In genomic region chr1:225533238-225533637, GRCh38 we compare ENCODE assay signal across 25 cellular contexts.
DNase-seq lines count a peak whose midpoint lies in the region; ATAC-seq, FAIRE-seq and TF ChIP-seq lines count a peak whose summit lies in the region.
"Had no signal": no experiment of that assay in that cellular context is flagged by ENCODE, and none has a peak within 500 bp of the region (broad histone marks: within the 10 kb centered on the region; RNA-seq: fewer than 3 reads in every experiment).

No MANE protein-coding gene starts in this region.

- intact Hi-C loops in Panc1 (cut with micrococcal nuclease; ENCODE audit: unreplicated experiment), result no loop called here
- intact Hi-C loops in sigmoid colon (cut with DNase I), result no loop called here

- no peak overlapping the region for H2AFZ ChIP-seq in hepatocyte

- BruUV-seq in Panc1 (replicated peaks; lab: Mats Ljungman, UMichigan), result no TSS peak

- in situ Hi-C loops in Panc1 (cut with HindIII; ENCODE audit: low pct_unique_long_range_greater_than_20kb, low sequenced_read_pairs), result no loop called here

- peaks cover 31% of the 10 kb centered on the region for H3K4me1 Mint-ChIP-seq in type B pancreatic cell (ENCODE audit: unreplicated experiment)
- H3K4me1 Mint-ChIP-seq: activated naive CD8-positive, alpha-beta T cell treated with anti-CD3 and anti-CD28 coated beads for 36 hours; activated T-helper 17 cell treated with anti-CD3 and anti-CD28 coated beads, Interleukin-2, amount 50 U/mL, for 72 hours; naive B cell had no signal

- FAIRE-seq in HTR-8/SVneo (lab: Jason Lieb, UNC), result peak; percentile 4
- FAIRE-seq: colon, pancreas had no signal

- H3K27ac ChIP-seq in Panc1 (ENCODE audit: low read length) (0 out of 2 replicates have a peak overlapping the region, but pooled peaks have one; percentile 30), hepatocyte (peak overlapping the region; percentile 61), sigmoid colon (peak overlapping the region in 3 of 4 donors; percentile 21 to 62 (median 39))
- H3K27ac ChIP-seq: esophagus squamous epithelium, pancreas had no signal

- H3K27ac Mint-ChIP-seq in type B pancreatic cell, result no peak overlapping the region
- H3K27ac Mint-ChIP-seq: activated naive CD8-positive, alpha-beta T cell treated with anti-CD3 and anti-CD28 coated beads for 36 hours; activated T-helper 17 cell treated with anti-CD3 and anti-CD28 coated beads, Interleukin-2, amount 50 U/mL, for 72 hours; endodermal cell; naive B cell had no signal

- H3K36me3 ChIP-seq in Panc1 (ENCODE audit: control insufficient read depth, insufficient read depth, low read length) (peaks cover 2% of the 10 kb centered on the region), hepatocyte (replicated peaks; ENCODE audit: insufficient read depth, low read depth) (no peaks in the 10 kb centered on the region), sigmoid colon (peaks cover 0 to 4% (median 0%) of the 10 kb centered on the region in 4 donors), BE2C (no peaks in the 10 kb centered on the region)
- H3K36me3 ChIP-seq: esophagus squamous epithelium, pancreas had no signal

- H3K9me3 Mint-ChIP-seq in type B pancreatic cell, result no peaks in the 10 kb centered on the region
- H3K9me3 Mint-ChIP-seq: activated naive CD8-positive, alpha-beta T cell treated with anti-CD3 and anti-CD28 coated beads for 36 hours; activated T-helper 17 cell treated with anti-CD3 and anti-CD28 coated beads, Interleukin-2, amount 50 U/mL, for 72 hours; endodermal cell; naive B cell had no signal

- no peaks in the 10 kb centered on the region for H3K27me3 ChIP-seq in Panc1 (ENCODE audit: control insufficient read depth, insufficient read depth, low read length)
- H3K27me3 ChIP-seq in hepatocyte, result no peaks in the 10 kb centered on the region
- no peaks in the 10 kb centered on the region for H3K27me3 ChIP-seq in sigmoid colon
- no peaks in the 10 kb centered on the region for H3K27me3 ChIP-seq in BE2C
- H3K27me3 ChIP-seq: esophagus squamous epithelium, pancreas had no signal

- H3K9me2 ChIP-seq in hepatocyte (replicated peaks; ENCODE audit: insufficient read depth), result no peaks in the 10 kb centered on the region

- TF ChIP-seq CTCF in Panc1 (IDR thresholded peaks at IDR 0.05) (no peak), hepatocyte (IDR thresholded peaks at IDR 0.05; ENCODE audit: poor library complexity) (no peak), sigmoid colon (IDR thresholded peaks at IDR 0.05) (no peak), type B pancreatic cell (conservative IDR thresholded peaks at IDR 0.05) (no peak), BE2C (IDR thresholded peaks at IDR 0.05; ENCODE audit: low read depth, low read length) (no peak)

- no peak for ATAC-seq in Panc1
- ATAC-seq: activated T-helper 17 cell treated with anti-CD3 and anti-CD28 coated beads, Interleukin-2, amount 50 U/mL, for 72 hours; sciatic nerve had no signal

- no peaks in the 10 kb centered on the region for H3K27me3 Mint-ChIP-seq in type B pancreatic cell
- H3K27me3 Mint-ChIP-seq: naive B cell had no signal

- no peaks in the 10 kb centered on the region for H3K9me3 ChIP-seq in Panc1 (ENCODE audit: control insufficient read depth, insufficient read depth, low read depth, low read length)
- H3K9me3 ChIP-seq in hepatocyte (ENCODE audit: low read depth), result no peaks in the 10 kb centered on the region
- H3K9me3 ChIP-seq in sigmoid colon, result no peaks in the 10 kb centered on the region
- no peaks in the 10 kb centered on the region for H3K9me3 ChIP-seq in BE2C
- H3K9me3 ChIP-seq: esophagus squamous epithelium, pancreas had no signal

- no peak for TF ChIP-seq POLR2A in sigmoid colon (IDR thresholded peaks at IDR 0.05)

- H3K4me3 ChIP-seq in Panc1 (ENCODE audit: low read depth in 2 of 2, low read length in 2 of 2) (no peak overlapping the region), hepatocyte (no peak overlapping the region), sigmoid colon (no peak overlapping the region), BE2C (ENCODE audit: low read depth, low read length) (no peak overlapping the region)
- H3K4me3 ChIP-seq: esophagus squamous epithelium, pancreas had no signal

- WGBS in hepatocyte (ENCODE audit: low lambda C conversion rate, missing lambda C conversion rate), result 20% methylated on average over 1 of the region's 1 CpG
- WGBS in sigmoid colon, 2 donors, result 19 to 69% methylated on average over 1 of the region's 1 CpG

- peak overlapping the region; percentile 29 for H3K4me2 ChIP-seq in hepatocyte

- TF ChIP-seq EP300 in sigmoid colon (IDR thresholded peaks at IDR 0.05), result no peak

- H3K79me2 ChIP-seq in hepatocyte, result peaks cover 75% of the 10 kb centered on the region

- DNase-seq in HTR-8/SVneo (ENCODE audit: insufficient read length, low spot score), result no peak
- DNase-seq in Panc1 (ENCODE audit: low read depth, low spot score), result no peak
- peak; percentile 25 for DNase-seq in hepatocyte (ENCODE audit: low spot score)
- DNase-seq in sigmoid colon, result no peak
- DNase-seq in SHP77 treated with DMSO at 0.1 percent for 48 hours (lab: John Stamatoyannopoulos, UW), result no peak
- DNase-seq in type B pancreatic cell (ENCODE audit: extremely low spot score, unreplicated experiment), result no peak
- DNase-seq in BE2C, result no peak
- DNase-seq: activated CD4-positive, alpha-beta T cell treated with anti-CD3 and anti-CD28 coated beads, Interleukin-2, amount 50 U/mL, for 4 hours; activated CD8-positive, alpha-beta memory T cell treated with anti-CD3 and anti-CD28 coated beads, Interleukin-2, amount 50 U/mL, for 4 hours; activated naive CD8-positive, alpha-beta T cell treated with anti-CD3 and anti-CD28 coated beads for 36 hours; endodermal cell; esophagus squamous epithelium; mammary epithelial cell; naive B cell; NCI-H187; NCI-H2227 treated with DMSO at 0.1 percent for 48 hours; NCI-H82; OCI-M1; pancreas; SHP77; substantia nigra; T-helper 2 cell had no signal

- POLR2A ChIA-PET in Panc1 (lab: Charles Lee), result no interaction called here

- H3K4me1 ChIP-seq in Panc1 (ENCODE audit: control insufficient read depth, insufficient read depth, low read length) (peaks cover 11% of the 10 kb centered on the region), hepatocyte (ENCODE audit: insufficient read depth) (peaks cover 25% of the 10 kb centered on the region), sigmoid colon (peaks cover 0 to 68% (median 39%) of the 10 kb centered on the region in 4 donors), BE2C (peaks cover 15% of the 10 kb centered on the region)

- peaks cover 12% of the 10 kb centered on the region for H4K20me1 ChIP-seq in hepatocyte (ENCODE audit: insufficient read depth, poor library complexity, severe bottlenecking)

- no peaks in the 10 kb centered on the region for H3K36me3 Mint-ChIP-seq in type B pancreatic cell
- H3K36me3 Mint-ChIP-seq: activated naive CD8-positive, alpha-beta T cell treated with anti-CD3 and anti-CD28 coated beads for 36 hours; naive B cell had no signal

- CTCF ChIA-PET in Panc1 (lab: Charles Lee), result no interaction called here

- no peak overlapping the region for H3K4me3 Mint-ChIP-seq in type B pancreatic cell
- H3K4me3 Mint-ChIP-seq: activated naive CD8-positive, alpha-beta T cell treated with anti-CD3 and anti-CD28 coated beads for 36 hours; activated T-helper 17 cell treated with anti-CD3 and anti-CD28 coated beads, Interleukin-2, amount 50 U/mL, for 72 hours; endodermal cell; naive B cell had no signal
